Comparison of ENCODE assay signal across 29 cellular contexts in genomic region chr2:191833356-191833755, GRCh38. TPM values are rescaled to one million over a fixed set of nuclear protein-coding genes. Genes with fewer than 3 reads are reported as not detected.
"Had no signal": no experiment of that assay in that cellular context is flagged by ENCODE, and none has a peak within 500 bp of the region (broad histone marks: within the 10 kb centered on the region; RNA-seq: fewer than 3 reads in every experiment).

No MANE protein-coding gene starts in this region.

- ATAC-seq: naive thymus-derived CD4-positive, alpha-beta T cell; natural killer cell; pancreas; right lobe of liver; stimulated activated effector memory CD8-positive, alpha-beta T cell treated with anti-CD3 and anti-CD28 coated beads, Interleukin-12 subunit alpha, Interleukin-12 subunit beta, amount 100 ng/mL, for 72 hours; stimulated activated naive B cell treated with anti-CD40 and anti-IgM and Interleukin-4, amounts not matched to agents 10 μg/mL and 1 μg/mL and 100 μg/mL, for 72 hours; upper lobe of right lung had no signal

- FAIRE-seq: pancreas had no signal

- H3K27ac ChIP-seq: neural progenitor cell, neutrophil, pancreas, prostate gland, right lobe of liver, skin epidermis, stomach, suprapubic skin, testis, tibial artery, transverse colon, upper lobe of right lung, uterus had no signal

- H3K9ac ChIP-seq: neural progenitor cell had no signal

- H3K4me1 ChIP-seq: pancreas, prostate gland, right lobe of liver, transverse colon, uterus had no signal

- DNase-seq: naive thymus-derived CD4-positive, alpha-beta T cell; natural killer cell; nucleus accumbens; pancreas; retina; right lobe of liver; spleen; stimulated activated CD4-positive, alpha-beta T cell treated with anti-CD3 and anti-CD28 coated beads, Interleukin-12 subunit alpha, Interleukin-12 subunit beta, amount 100 ng/mL, for 4 hours; stimulated activated CD4-positive, alpha-beta T cell treated with anti-CD3 and anti-CD28 coated beads, Interleukin-2, amount 100 ng/mL, for 24 hours; stimulated activated CD4-positive, alpha-beta T cell treated with anti-CD3 and anti-CD28 coated beads, Interleukin-2, amount 100 ng/mL, for 48 hours; stimulated activated CD4-positive, alpha-beta T cell treated with anti-CD3 and anti-CD28 coated beads, Interleukin-4, amount 100 ng/mL, for 24 hours; stimulated activated naive B cell treated with anti-CD40 and anti-IgM and Interleukin-4, amounts not matched to agents 10 μg/mL and 1 μg/mL and 100 μg/mL, for 72 hours; stimulated activated naive CD4-positive, alpha-beta T cell treated with Interleukin-2 at 50 U/mL for 16 hours; stomach; substantia nigra; testis; tibial artery; transverse colon; upper lobe of right lung; uterus had no signal

- H3K27me3 ChIP-seq: neural progenitor cell, neutrophil, pancreas, right atrium auricular region, right lobe of liver, spleen, stomach, suprapubic skin, testis, tibial artery, transverse colon, upper lobe of right lung, uterus had no signal

- H3K4me3 ChIP-seq: neural progenitor cell, pancreas, prostate gland, right atrium auricular region, right lobe of liver, skin epidermis, smooth muscle cell, spleen, stomach, suprapubic skin, testis, tibial artery, transverse colon, upper lobe of right lung, uterus had no signal

- H3K4me2 ChIP-seq: neural progenitor cell, smooth muscle cell had no signal

- H3K36me3 ChIP-seq: neural progenitor cell, neutrophil, pancreas, prostate gland, right lobe of liver, suprapubic skin, transverse colon, uterus had no signal

- H3K9me3 ChIP-seq: neutrophil, pancreas, prostate gland, right atrium auricular region, right lobe of liver, spleen, stomach, suprapubic skin, testis, tibial artery, transverse colon, upper lobe of right lung, uterus had no signal

RNA-seq across cellular contexts. Expression of gene CAVIN2, which starts 13.5 kb away (rescaled TPM):
- polyA plus RNA-seq: naive thymus-derived CD4-positive, alpha-beta T cell; neural cell; smooth muscle cell had no signal
